1 cellular context compared by ENCODE assay signal in the genomic region with DNA sequence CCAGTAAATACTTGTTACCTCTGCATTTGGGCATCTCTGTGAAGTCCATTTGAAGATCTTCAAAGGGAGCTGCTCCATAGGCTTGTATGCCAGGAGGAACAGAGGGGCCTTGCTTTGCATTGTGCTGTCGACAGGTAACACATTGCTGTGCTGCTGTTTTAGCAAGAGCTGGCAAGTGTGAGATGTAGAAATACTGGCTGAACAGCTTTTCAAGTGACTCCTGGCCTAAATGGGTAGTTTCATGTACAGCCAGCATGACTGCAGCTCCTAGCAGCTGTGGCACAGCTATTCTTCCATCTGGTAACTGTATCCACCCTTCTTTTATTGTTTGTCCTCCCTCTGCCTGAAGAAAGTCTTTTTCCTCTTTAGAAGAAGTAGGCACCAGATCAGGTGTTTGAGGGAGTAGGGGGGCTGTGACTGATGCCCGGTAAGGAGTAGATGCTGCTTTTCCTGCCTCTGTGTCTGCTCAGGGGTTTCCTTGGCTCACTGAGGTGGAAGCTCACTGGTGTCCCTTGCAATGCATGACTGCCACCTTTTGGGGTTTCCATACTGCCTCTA.
TF ChIP-seq lines count a peak whose summit lies in the region.

No MANE protein-coding gene starts in this region.

TF ChIP-seq in HCT116, 20 proteins besides CTCF, POLR2A, EP300 and RAD21:
- TF ChIP-seq, protein P1, sequence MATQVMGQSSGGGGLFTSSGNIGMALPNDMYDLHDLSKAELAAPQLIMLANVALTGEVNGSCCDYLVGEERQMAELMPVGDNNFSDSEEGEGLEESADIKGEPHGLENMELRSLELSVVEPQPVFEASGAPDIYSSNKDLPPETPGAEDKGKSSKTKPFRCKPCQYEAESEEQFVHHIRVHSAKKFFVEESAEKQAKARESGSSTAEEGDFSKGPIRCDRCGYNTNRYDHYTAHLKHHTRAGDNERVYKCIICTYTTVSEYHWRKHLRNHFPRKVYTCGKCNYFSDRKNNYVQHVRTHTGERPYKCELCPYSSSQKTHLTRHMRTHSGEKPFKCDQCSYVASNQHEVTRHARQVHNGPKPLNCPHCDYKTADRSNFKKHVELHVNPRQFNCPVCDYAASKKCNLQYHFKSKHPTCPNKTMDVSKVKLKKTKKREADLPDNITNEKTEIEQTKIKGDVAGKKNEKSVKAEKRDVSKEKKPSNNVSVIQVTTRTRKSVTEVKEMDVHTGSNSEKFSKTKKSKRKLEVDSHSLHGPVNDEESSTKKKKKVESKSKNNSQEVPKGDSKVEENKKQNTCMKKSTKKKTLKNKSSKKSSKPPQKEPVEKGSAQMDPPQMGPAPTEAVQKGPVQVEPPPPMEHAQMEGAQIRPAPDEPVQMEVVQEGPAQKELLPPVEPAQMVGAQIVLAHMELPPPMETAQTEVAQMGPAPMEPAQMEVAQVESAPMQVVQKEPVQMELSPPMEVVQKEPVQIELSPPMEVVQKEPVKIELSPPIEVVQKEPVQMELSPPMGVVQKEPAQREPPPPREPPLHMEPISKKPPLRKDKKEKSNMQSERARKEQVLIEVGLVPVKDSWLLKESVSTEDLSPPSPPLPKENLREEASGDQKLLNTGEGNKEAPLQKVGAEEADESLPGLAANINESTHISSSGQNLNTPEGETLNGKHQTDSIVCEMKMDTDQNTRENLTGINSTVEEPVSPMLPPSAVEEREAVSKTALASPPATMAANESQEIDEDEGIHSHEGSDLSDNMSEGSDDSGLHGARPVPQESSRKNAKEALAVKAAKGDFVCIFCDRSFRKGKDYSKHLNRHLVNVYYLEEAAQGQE (IDR thresholded peaks at IDR 0.05; ENCODE audit: low read depth), result no peak
- TF ChIP-seq POLR2AphosphoS5 (IDR thresholded peaks at IDR 0.05; ENCODE audit: low read depth, low read length) (no peak), EGR1 (IDR thresholded peaks at IDR 0.05; ENCODE audit: low read depth) (no peak), TCF7L2 (IDR thresholded peaks at IDR 0.05; ENCODE audit: borderline replicate concordance, extremely low read depth, insufficient read depth, insufficient read length) (no peak), ATF3 (IDR thresholded peaks at IDR 0.05) (no peak), JUND (IDR thresholded peaks at IDR 0.05) (no peak)
